Comparison of ENCODE assay signal across 3 cellular contexts in genomic region chr6:3183071-3183470, GRCh38.
TF ChIP-seq lines count a peak whose summit lies in the region.

No MANE protein-coding gene starts in this region.

TF ChIP-seq in HEK293, 187 proteins besides CTCF, POLR2A, EP300 and RAD21:
- TF ChIP-seq ZNF26 (tag by site-specific recombination; IDR thresholded peaks at IDR 0.05) (peak; percentile 49; the same call in 1 of the 2 replicates), ZNF211 (tag by site-specific recombination; IDR thresholded peaks at IDR 0.05; ENCODE audit: low read depth) (no peak)

TF ChIP-seq in endothelial cell of umbilical vein, 7 proteins besides CTCF, POLR2A, EP300 and RAD21:
- TF ChIP-seq FOS (IDR thresholded peaks at IDR 0.05; ENCODE audit: borderline replicate concordance, insufficient read depth, low read length) (no peak), MAX (IDR thresholded peaks at IDR 0.05; ENCODE audit: insufficient read depth, insufficient read length) (no peak), JUN (IDR thresholded peaks at IDR 0.05; ENCODE audit: borderline replicate concordance, insufficient read depth, insufficient read length, low read depth) (no peak), MYC (IDR thresholded peaks at IDR 0.05; ENCODE audit: low read depth, low read length) (no peak), POLR2AphosphoS5 (IDR thresholded peaks at IDR 0.05; ENCODE audit: insufficient read depth, low read depth, low read length) (no peak), EZH2 (IDR thresholded peaks at IDR 0.05; ENCODE audit: borderline replicate concordance, low read depth, low read length, severe bottlenecking) (no peak), GATA2 (IDR thresholded peaks at IDR 0.05; ENCODE audit: insufficient read depth, insufficient read length, low read depth, low read length) (no peak)

TF ChIP-seq in SK-N-SH, 30 proteins besides CTCF, POLR2A, EP300 and RAD21:
- no peak for TF ChIP-seq TEAD4 (IDR thresholded peaks at IDR 0.05; ENCODE audit: borderline replicate concordance, insufficient read depth)
- TF ChIP-seq EZH2phosphoT487 (IDR thresholded peaks at IDR 0.05; ENCODE audit: borderline replicate concordance, low read depth), result no peak
- TF ChIP-seq GATA2 (CRISPR knock-in tag; IDR thresholded peaks at IDR 0.05), result no peak
- TF ChIP-seq SIN3A (IDR thresholded peaks at IDR 0.05; ENCODE audit: borderline replicate concordance, low read depth, low read length), result no peak
- no peak for TF ChIP-seq NFIC (IDR thresholded peaks at IDR 0.05; ENCODE audit: borderline replicate concordance)
- no peak for TF ChIP-seq SMC3 (IDR thresholded peaks at IDR 0.05; ENCODE audit: low read depth, low read length)
- no peak for TF ChIP-seq USF1 (IDR thresholded peaks at IDR 0.05; ENCODE audit: borderline replicate concordance, low read depth)
- no peak for TF ChIP-seq RXRA (IDR thresholded peaks at IDR 0.05; ENCODE audit: borderline replicate concordance, low read depth)
- no peak for TF ChIP-seq FOXM1 (IDR thresholded peaks at IDR 0.05; ENCODE audit: low read depth)
- no peak for TF ChIP-seq ZBTB33 (IDR thresholded peaks at IDR 0.05; ENCODE audit: borderline replicate concordance, low read depth)
- TF ChIP-seq MEF2A (IDR thresholded peaks at IDR 0.05; ENCODE audit: borderline replicate concordance, low read depth), result no peak
- TF ChIP-seq MAX (IDR thresholded peaks at IDR 0.05; ENCODE audit: low read depth), result no peak
- TF ChIP-seq TCF12 (IDR thresholded peaks at IDR 0.05), result no peak
- TF ChIP-seq NRF1 (IDR thresholded peaks at IDR 0.05; ENCODE audit: low read depth, low read length), result no peak
- no peak for TF ChIP-seq RFX5 (IDR thresholded peaks at IDR 0.05; ENCODE audit: low read length)
- no peak for TF ChIP-seq IRF3 (IDR thresholded peaks at IDR 0.05; ENCODE audit: low read depth, low read length)
- no peak for TF ChIP-seq PBX3 (IDR thresholded peaks at IDR 0.05)
